In the genomic region with DNA sequence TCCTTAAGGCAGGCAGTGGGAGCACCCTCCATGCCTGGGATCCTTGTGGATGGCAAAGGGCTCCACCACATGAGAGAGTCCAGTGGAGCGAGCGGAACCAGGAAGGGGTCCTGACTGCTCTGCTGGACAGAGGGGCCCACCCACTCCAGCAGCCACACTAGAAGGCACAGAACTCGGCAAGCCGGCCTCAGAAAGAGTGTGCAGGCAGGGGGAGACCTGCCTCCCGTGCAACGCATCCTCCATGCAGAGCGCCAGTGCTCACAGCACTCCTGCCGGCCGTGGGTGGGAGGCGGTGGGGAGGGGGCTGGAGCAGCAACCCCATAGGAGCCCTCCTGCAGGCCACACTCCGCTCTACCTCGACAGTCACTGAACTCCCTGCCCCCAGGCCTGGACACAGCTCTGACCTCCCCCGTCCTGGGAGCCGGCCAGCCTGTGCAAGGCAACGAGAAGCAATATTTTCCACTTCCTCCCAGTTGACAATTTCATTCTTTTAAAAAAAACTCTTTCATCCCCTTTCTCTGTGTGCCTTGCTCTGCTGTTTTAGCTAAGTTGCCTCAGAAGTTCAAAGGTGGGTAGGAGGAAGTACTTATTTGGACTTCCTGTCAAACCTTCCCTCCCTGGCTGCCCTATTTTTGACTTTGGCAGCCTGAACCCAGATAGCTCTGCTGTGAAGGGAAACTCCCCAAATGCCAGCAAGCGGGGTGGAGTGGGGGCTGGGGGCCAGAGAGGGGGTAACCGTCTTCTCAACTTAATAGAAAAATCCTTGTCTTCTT, we compare ENCODE assay signal across 10 cellular contexts. TPM values are rescaled to one million over a fixed set of nuclear protein-coding genes. Genes with fewer than 3 reads are reported as not detected.
DNase-seq lines count a peak whose midpoint lies in the region; ATAC-seq, FAIRE-seq and TF ChIP-seq lines count a peak whose summit lies in the region.
"Had no signal": no experiment of that assay in that cellular context is flagged by ENCODE, and none has a peak within 500 bp of the region (broad histone marks: within the 10 kb centered on the region; RNA-seq: fewer than 3 reads in every experiment).

No MANE protein-coding gene starts in this region.

- H3K36me3 ChIP-seq in breast epithelium, result no peaks in the 10 kb centered on the region

- peak; percentile 78 for ATAC-seq in HG03469 (IDR thresholded peaks at IDR 0.05; ENCODE audit: unreplicated experiment)

- peaks cover 15% of the 10 kb centered on the region for H3K4me1 Mint-ChIP-seq in MCF 10A (ENCODE audit: insufficient read depth, unreplicated experiment)

- no peaks in the 10 kb centered on the region for H3K27me3 Mint-ChIP-seq in MCF 10A (ENCODE audit: insufficient read depth, unreplicated experiment)

- peak overlapping the region; percentile 48 to 82 for H3K27ac ChIP-seq in breast epithelium
- H3K27ac ChIP-seq: SK-N-MC had no signal

- intact Hi-C loops in breast epithelium (cut with DNase I; ENCODE audit: low total_unique reads), result no loop called here
- intact Hi-C loops in MCF 10A (cut with micrococcal nuclease), result no loop called here

- H3K4me3 Mint-ChIP-seq in MCF 10A (ENCODE audit: unreplicated experiment), result no peak overlapping the region

- no peak for TF ChIP-seq POLR2A in breast epithelium (IDR thresholded peaks at IDR 0.05)

- FAIRE-seq in endometrium (lab: Jason Lieb, UNC), result peak; percentile 4
- FAIRE-seq: A204.1 had no signal

- H3K36me3 Mint-ChIP-seq in MCF 10A (ENCODE audit: insufficient read depth, unreplicated experiment), result peaks cover 6% of the 10 kb centered on the region

- POLR2A ChIA-PET in MCF 10A (lab: Yijun Ruan, JAX), result no interaction called here

- H3K27ac Mint-ChIP-seq in MCF 10A (ENCODE audit: low read depth, unreplicated experiment), result no peak overlapping the region

- no peaks in the 10 kb centered on the region for H3K9me3 ChIP-seq in breast epithelium

- BruUV-seq in MCF 10A (replicated peaks; lab: Mats Ljungman, UMichigan), result no TSS peak

- peak overlapping the region in 1 of 3 donors; percentile 37 for H3K4me3 ChIP-seq in breast epithelium
- H3K4me3 ChIP-seq: SK-N-MC had no signal

- TF ChIP-seq CTCF in breast epithelium (IDR thresholded peaks at IDR 0.05) (no peak), MCF 10A (IDR thresholded peaks at IDR 0.05; ENCODE audit: unreplicated experiment) (no peak)

- DNase-seq in breast epithelium (ENCODE audit: low spot score in 2 of 2), result no peak
- DNase-seq in MCF 10A (ENCODE audit: unreplicated experiment), result no peak
- DNase-seq in activated CD4-positive, alpha-beta T cell treated with anti-CD3 and anti-CD28 coated beads for 4 hours, result peak; percentile 76 to 80
- DNase-seq in stimulated activated CD4-positive, alpha-beta T cell treated with anti-CD3 and anti-CD28 coated beads, Interleukin-4, amount 100 ng/mL, for 1 hour, result peak; percentile 58
- DNase-seq in kidney tubule cell (ENCODE audit: low spot score), result no peak
- no peak for DNase-seq in NCI-H128 (lab: John Stamatoyannopoulos, UW; ENCODE audit: unreplicated experiment)

- H3K4me1 ChIP-seq in breast epithelium, result peaks cover 0 to 5% of the 10 kb centered on the region in 2 donors

- H3K9me3 Mint-ChIP-seq in MCF 10A (ENCODE audit: unreplicated experiment), result no peaks in the 10 kb centered on the region

- CTCF ChIA-PET in MCF 10A (lab: Yijun Ruan, JAX), result interaction anchor here (1.9 to 3.2 kb wide), 2 partner anchors 11 to 77 kb away, joined by 5 to 11 read pairs; no protein-coding TSS in a partner anchor

- H3K27me3 ChIP-seq in breast epithelium, result no peaks in the 10 kb centered on the region

RNA-seq across cellular contexts. Expression of gene LCP2, which starts 5.3 kb away (rescaled TPM):
- total RNA-seq in breast epithelium (10 to 100 TPM; 15.4 to 41.4 (median 21.8) TPM), MCF 10A (2022) (not detected in 2 replicates)

Comparison
In these comparisons a context has a peak if more than half of its experiments do, and no peak if none do; other contexts are left out.
1. RNA of gene LCP2, which starts 5.3 kb away (total RNA-seq): 15.4 to 41.4 TPM in breast epithelium; not detected in MCF 10A; every median in the first group is over 10 times any median in the second.
2. DNase-seq: peak in activated CD4-positive, alpha-beta T cell treated with anti-CD3 and anti-CD28 coated beads for 4 hours (2 of 2) and stimulated activated CD4-positive, alpha-beta T cell treated with anti-CD3 and anti-CD28 coated beads, Interleukin-4, amount 100 ng/mL, for 1 hour (single experiment); none in breast epithelium (0 of 2), MCF 10A (single experiment), kidney tubule cell (single experiment) and NCI-H128 (single experiment).